12 cellular contexts compared by ENCODE assay signal in the genomic region with DNA sequence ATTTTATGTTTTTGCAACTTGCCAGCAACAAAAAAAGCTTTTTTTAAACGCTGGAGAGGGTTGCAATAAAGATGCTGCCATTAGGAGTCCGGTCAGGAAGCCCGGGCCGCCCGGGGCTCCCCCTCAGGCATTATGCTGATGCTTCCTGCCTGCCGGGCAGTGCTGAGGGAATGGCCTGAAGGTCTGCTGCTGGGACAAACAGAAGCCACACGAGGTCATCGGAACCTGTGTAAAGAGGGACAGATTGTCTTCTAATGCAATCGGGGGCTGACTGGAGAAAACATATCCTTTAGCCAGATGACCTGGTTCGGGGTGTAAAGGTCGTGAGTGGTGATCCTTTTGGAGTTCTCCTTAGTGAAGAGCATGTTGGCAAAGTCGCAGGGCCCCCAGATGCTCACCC. TPM values are rescaled to one million over a fixed set of nuclear protein-coding genes. Genes with fewer than 3 reads are reported as not detected.
DNase-seq lines count a peak whose midpoint lies in the region; TF ChIP-seq lines count a peak whose summit lies in the region.
"Had no signal": no experiment of that assay in that cellular context is flagged by ENCODE, and none has a peak within 500 bp of the region (broad histone marks: within the 10 kb centered on the region; RNA-seq: fewer than 3 reads in every experiment).

No MANE protein-coding gene starts in this region.

- H3K4me3 Mint-ChIP-seq in progenitor cell of endocrine pancreas (ENCODE audit: low read depth), result peak overlapping the region; percentile 27
- H3K4me3 Mint-ChIP-seq: activated naive CD8-positive, alpha-beta T cell had no signal

- no peak overlapping the region; the same call in 1 of the 2 replicates for H3K4me3 ChIP-seq in H7 (ENCODE audit: insufficient read depth, low read depth, low read length)
- H3K4me3 ChIP-seq in WERI-Rb-1 (ENCODE audit: low read depth, low read length), result no peak overlapping the region

- no peak overlapping the region for H3K27ac Mint-ChIP-seq in progenitor cell of endocrine pancreas
- H3K27ac Mint-ChIP-seq: activated naive CD8-positive, alpha-beta T cell; stimulated activated naive CD8-positive, alpha-beta T cell treated with anti-CD3 and anti-CD28 coated beads, Interleukin-15, Interleukin-2, amounts not matched to agents 100 ng/mL and 50 ng/mL, for 24 hours had no signal

- no peaks in the 10 kb centered on the region for H3K9me3 ChIP-seq in WERI-Rb-1 (ENCODE audit: severe bottlenecking)

- peaks cover 30% of the 10 kb centered on the region for H3K4me1 Mint-ChIP-seq in progenitor cell of endocrine pancreas (ENCODE audit: low read depth)

- H3K27me3 ChIP-seq in H7 (ENCODE audit: control insufficient read depth, insufficient read depth, low read length) (no peaks in the 10 kb centered on the region), WERI-Rb-1 (ENCODE audit: insufficient read depth, low read depth, severe bottlenecking) (no peaks in the 10 kb centered on the region)

- DNase-seq in H7, result peak; percentile 70
- DNase-seq in WERI-Rb-1, result peak; percentile 51
- DNase-seq in islet precursor cell, result peak; percentile 77
- no peak for DNase-seq in progenitor cell of endocrine pancreas (ENCODE audit: low spot score, unreplicated experiment)
- DNase-seq in NOMO-1 treated with dmso at 0.1 percent for 144 hours (lab: John Stamatoyannopoulos, UW; ENCODE audit: unreplicated experiment), result no peak
- no peak for DNase-seq in OCI-M1 (lab: John Stamatoyannopoulos, UW)
- no peak for DNase-seq in activated CD4-positive, alpha-beta T cell treated with anti-CD3 and anti-CD28 coated beads for 1 hour
- no peak for DNase-seq in NCI-H1092 (lab: John Stamatoyannopoulos, UW)
- DNase-seq: activated CD8-positive, alpha-beta memory T cell treated with anti-CD3 and anti-CD28 coated beads, Interleukin-2, amount 50 U/mL, for 48 hours; central memory CD4-positive, alpha-beta T cell had no signal

- H3K36me3 ChIP-seq in H7 (replicated peaks; ENCODE audit: control insufficient read depth, insufficient read depth, low read length) (no peaks in the 10 kb centered on the region; the same call in none of the 2 replicates), WERI-Rb-1 (no peaks in the 10 kb centered on the region)

- H3K9me3 Mint-ChIP-seq in progenitor cell of endocrine pancreas (ENCODE audit: low read depth), result no peaks in the 10 kb centered on the region
- H3K9me3 Mint-ChIP-seq: stimulated activated naive CD8-positive, alpha-beta T cell treated with anti-CD3 and anti-CD28 coated beads, Interleukin-15, Interleukin-2, amounts not matched to agents 100 ng/mL and 50 ng/mL, for 24 hours had no signal

- H3K27ac ChIP-seq in WERI-Rb-1, result no peak overlapping the region

- H3K36me3 Mint-ChIP-seq in progenitor cell of endocrine pancreas (ENCODE audit: insufficient read depth), result peaks cover 2% of the 10 kb centered on the region
- H3K36me3 Mint-ChIP-seq: activated naive CD8-positive, alpha-beta T cell had no signal

- TF ChIP-seq CTCF in WERI-Rb-1 (IDR thresholded peaks at IDR 0.05; ENCODE audit: low read depth, low read length) (no peak), progenitor cell of endocrine pancreas (IDR thresholded peaks at IDR 0.05; ENCODE audit: unreplicated experiment) (no peak)

- H3K27me3 Mint-ChIP-seq in progenitor cell of endocrine pancreas, result no peaks in the 10 kb centered on the region
- H3K27me3 Mint-ChIP-seq: activated naive CD8-positive, alpha-beta T cell; stimulated activated naive CD8-positive, alpha-beta T cell treated with anti-CD3 and anti-CD28 coated beads, Interleukin-15, Interleukin-2, amounts not matched to agents 100 ng/mL and 50 ng/mL, for 24 hours had no signal

RNA-seq across cellular contexts. Expression of a gene that starts 2.3 kb away (rescaled TPM):
- 161 and 210 TPM in 2 replicates for total RNA-seq in H7 (2014; rRNA removed; shearing (Covaris generic))
- 53.4 and 58.8 TPM in 2 replicates for total RNA-seq in progenitor cell of endocrine pancreas

Comparison
In these comparisons a context has a peak if more than half of its experiments do, and no peak if none do; other contexts are left out.
1. DNase-seq: peak in H7 (single experiment), WERI-Rb-1 (single experiment) and islet precursor cell (single experiment); none in progenitor cell of endocrine pancreas (single experiment), NOMO-1 treated with dmso at 0.1 percent for 144 hours (single experiment), OCI-M1 (single experiment), activated CD4-positive, alpha-beta T cell treated with anti-CD3 and anti-CD28 coated beads for 1 hour (single experiment) and NCI-H1092 (single experiment).